ENCODE assay signal across 18 cellular contexts in genomic region chr10:110881247-110881646, GRCh38. TPM values are rescaled to one million over a fixed set of nuclear protein-coding genes. Genes with fewer than 3 reads are reported as not detected.
DNase-seq lines count a peak whose midpoint lies in the region; ATAC-seq and TF ChIP-seq lines count a peak whose summit lies in the region.
"Had no signal": no experiment of that assay in that cellular context is flagged by ENCODE, and none has a peak within 500 bp of the region (broad histone marks: within the 10 kb centered on the region; RNA-seq: fewer than 3 reads in every experiment).

No MANE protein-coding gene starts in this region.

- TF ChIP-seq CTCF in OCI-LY7 (conservative IDR thresholded peaks at IDR 0.05; ENCODE audit: low read length) (no peak), osteoblast (IDR thresholded peaks at IDR 0.05; ENCODE audit: extremely low read depth, low read depth, low read length) (no peak)

- CTCF ChIA-PET in OCI-LY7 (lab: Charles Lee; ENCODE audit: unreplicated experiment) = interaction anchor here (1.7 kb wide), 1 partner anchor 15 kb away, joined by 4 read pairs; no protein-coding TSS in a partner anchor

- intact Hi-C loops in OCI-LY7 (cut with micrococcal nuclease; ENCODE audit: unreplicated experiment) = no loop called here

- H3K9me3 Mint-ChIP-seq in CD4-positive, CD25-positive, alpha-beta regulatory T cell = no peaks in the 10 kb centered on the region
- H3K9me3 Mint-ChIP-seq in central memory CD8-positive, alpha-beta T cell = no peaks in the 10 kb centered on the region
- H3K9me3 Mint-ChIP-seq: activated T-helper 2 cell treated with anti-CD3 and anti-CD28 coated beads, Interferon-gamma antibody, Interleukin-2, Interleukin-4, amounts not matched to agents 10 μg/mL and 5 μg/mL and 100 μg/mL, durations not matched to agents 14 hours and 24 hours and 36 hours; stimulated activated naive B cell treated with anti-CD40 and anti-IgM and Interleukin-4, amounts not matched to agents 10 μg/mL and 1 μg/mL and 100 μg/mL, for 72 hours had no signal

- no peaks in the 10 kb centered on the region for H3K27me3 Mint-ChIP-seq in CD4-positive, CD25-positive, alpha-beta regulatory T cell
- no peaks in the 10 kb centered on the region for H3K27me3 Mint-ChIP-seq in central memory CD8-positive, alpha-beta T cell
- H3K27me3 Mint-ChIP-seq: stimulated activated naive B cell treated with anti-CD40 and anti-IgM and Interleukin-4, amounts not matched to agents 10 μg/mL and 1 μg/mL and 100 μg/mL, for 72 hours had no signal

- DNase-seq in CD4-positive, CD25-positive, alpha-beta regulatory T cell = no peak
- DNase-seq in OCI-LY7 (ENCODE audit: low spot score) = no peak
- DNase-seq in central memory CD8-positive, alpha-beta T cell (ENCODE audit: low spot score in 2 of 2) = no peak
- DNase-seq in osteoblast (ENCODE audit: insufficient read length, low spot score, missing footprints) = no peak
- no peak for DNase-seq in UCSD-AML1 (lab: John Stamatoyannopoulos, UW; ENCODE audit: unreplicated experiment)
- no peak for DNase-seq in ecto neural progenitor cell (ENCODE audit: low spot score)
- no peak for DNase-seq in NCI-H524 treated with DMSO at 0.1 percent for 48 hours (lab: John Stamatoyannopoulos, UW)
- DNase-seq in AG08396 (ENCODE audit: low spot score) = no peak
- DNase-seq: Caco-2; EL; left lung; NCI-H1436; NCI-H226; stimulated activated naive B cell treated with anti-CD40 and anti-IgM and Interleukin-4, amounts not matched to agents 10 μg/mL and 1 μg/mL and 100 μg/mL, for 72 hours; SW 1271 had no signal

- H3K79me2 ChIP-seq in OCI-LY7 (ENCODE audit: insufficient read depth, low read depth, low read length) = peaks cover 23% of the 10 kb centered on the region; the same call in 1 of the 2 replicates
- H3K79me2 ChIP-seq in osteoblast (ENCODE audit: insufficient read depth, low read length) = peaks cover 40% of the 10 kb centered on the region

- H3K4me1 ChIP-seq in CD4-positive, CD25-positive, alpha-beta regulatory T cell (ENCODE audit: control insufficient read depth, insufficient read depth, low read length, poor library complexity, severe bottlenecking) = peaks cover 39% of the 10 kb centered on the region
- H3K4me1 ChIP-seq in OCI-LY7 (ENCODE audit: insufficient read depth, low read length, poor library complexity, severe bottlenecking) (peaks cover 22% of the 10 kb centered on the region), osteoblast (ENCODE audit: insufficient read depth, low read length) (peaks cover 23% of the 10 kb centered on the region)

- H3K4me3 ChIP-seq in CD4-positive, CD25-positive, alpha-beta regulatory T cell (ENCODE audit: low read depth, low read length) = no peak overlapping the region
- H3K4me3 ChIP-seq in OCI-LY7 (ENCODE audit: low read depth, low read length, poor library complexity, severe bottlenecking) (no peak overlapping the region), osteoblast (ENCODE audit: insufficient read depth, low read length) (peak overlapping the region; percentile 44)
- H3K4me3 ChIP-seq: coronary artery, left lung, vagina had no signal

- POLR2A ChIA-PET in OCI-LY7 (lab: Charles Lee) = interaction anchor here (0.6 to 2.4 kb wide), 4 partner anchors 12 to 28 kb away, joined by 3 to 12 read pairs (median 6); no protein-coding TSS in a partner anchor

- 0 out of 2 replicates have a peak, but pooled peaks cover 4% of the 10 kb centered on the region for H4K20me1 ChIP-seq in OCI-LY7 (ENCODE audit: insufficient read depth, low read length)
- no peaks in the 10 kb centered on the region for H4K20me1 ChIP-seq in osteoblast (ENCODE audit: insufficient read depth, low read length)

- ATAC-seq in CD4-positive, CD25-positive, alpha-beta regulatory T cell (ENCODE audit: low read depth in 2 of 2) = no peak
- ATAC-seq in central memory CD8-positive, alpha-beta T cell (replicated peaks; ENCODE audit: extremely low read depth, poor library complexity, severe bottlenecking) = no peak
- ATAC-seq: left lung; stimulated activated naive B cell treated with anti-CD40 and anti-IgM and Interleukin-4, amounts not matched to agents 10 μg/mL and 1 μg/mL and 100 μg/mL, for 72 hours had no signal

- peak overlapping the region in 2 of 3 donors; percentile 37 to 72 for H3K27ac Mint-ChIP-seq in CD4-positive, CD25-positive, alpha-beta regulatory T cell
- peak overlapping the region; percentile 50 for H3K27ac Mint-ChIP-seq in central memory CD8-positive, alpha-beta T cell (ENCODE audit: low read depth)
- H3K27ac Mint-ChIP-seq: activated T-helper 2 cell treated with anti-CD3 and anti-CD28 coated beads, Interferon-gamma antibody, Interleukin-2, Interleukin-4, amounts not matched to agents 10 μg/mL and 5 μg/mL and 100 μg/mL, durations not matched to agents 14 hours and 24 hours and 36 hours; stimulated activated naive B cell treated with anti-CD40 and anti-IgM and Interleukin-4, amounts not matched to agents 10 μg/mL and 1 μg/mL and 100 μg/mL, for 72 hours had no signal

- peaks cover 79% of the 10 kb centered on the region for H3K36me3 ChIP-seq in CD4-positive, CD25-positive, alpha-beta regulatory T cell (ENCODE audit: control insufficient read depth, insufficient read depth, low read length)
- H3K36me3 ChIP-seq in OCI-LY7 (ENCODE audit: insufficient read depth, low read length) (peaks cover 86% of the 10 kb centered on the region), osteoblast (ENCODE audit: insufficient read depth, low read length) (peaks cover 22% of the 10 kb centered on the region)

- no peak overlapping the region for H2AFZ ChIP-seq in OCI-LY7 (ENCODE audit: low read length)
- no peak overlapping the region for H2AFZ ChIP-seq in osteoblast (ENCODE audit: low read length)

- no peaks in the 10 kb centered on the region for H3K9me2 ChIP-seq in OCI-LY7 (ENCODE audit: insufficient read depth, low read length)

- H3K9me3 ChIP-seq in CD4-positive, CD25-positive, alpha-beta regulatory T cell (ENCODE audit: control insufficient read depth in 2 of 2, low read length in 2 of 2) = no peaks in the 10 kb centered on the region
- H3K9me3 ChIP-seq in OCI-LY7 (ENCODE audit: low read length) (peaks cover 3% of the 10 kb centered on the region; the same call in 1 of the 2 replicates), osteoblast (ENCODE audit: low read depth, low read length) (no peaks in the 10 kb centered on the region)
- H3K9me3 ChIP-seq: Caco-2, left lung, vagina had no signal

- H3K4me2 ChIP-seq in OCI-LY7 (ENCODE audit: low read length) (peak overlapping the region; percentile 61), osteoblast (ENCODE audit: insufficient read depth, low read length) (peak overlapping the region; percentile 68)

- no peak overlapping the region for H3K27ac ChIP-seq in CD4-positive, CD25-positive, alpha-beta regulatory T cell (ENCODE audit: insufficient read depth, low read length, poor library complexity, severe bottlenecking)
- H3K27ac ChIP-seq in OCI-LY7 (ENCODE audit: low read depth, low read length, poor library complexity, severe bottlenecking) = no peak overlapping the region
- peak overlapping the region; percentile 63 for H3K27ac ChIP-seq in osteoblast (ENCODE audit: low read depth, low read length)
- H3K27ac ChIP-seq: left lung, vagina had no signal

- no TSS peak for BruUV-seq in OCI-LY7 (replicated peaks; lab: Mats Ljungman, UMichigan)

- H3K4me1 Mint-ChIP-seq in CD4-positive, CD25-positive, alpha-beta regulatory T cell = peaks cover 43 to 80% (median 54%) of the 10 kb centered on the region in 4 donors
- H3K4me1 Mint-ChIP-seq in central memory CD8-positive, alpha-beta T cell = peaks cover 73% of the 10 kb centered on the region

- peaks cover 52% of the 10 kb centered on the region for H3K36me3 Mint-ChIP-seq in CD4-positive, CD25-positive, alpha-beta regulatory T cell
- H3K36me3 Mint-ChIP-seq in central memory CD8-positive, alpha-beta T cell (ENCODE audit: insufficient read depth) = peaks cover 56% of the 10 kb centered on the region

- no peaks in the 10 kb centered on the region for H3K27me3 ChIP-seq in CD4-positive, CD25-positive, alpha-beta regulatory T cell (ENCODE audit: control insufficient read depth, insufficient read depth, low read length)
- H3K27me3 ChIP-seq in osteoblast (ENCODE audit: insufficient read depth, low read length) = no peaks in the 10 kb centered on the region
- H3K27me3 ChIP-seq: left lung, vagina had no signal

- H3K4me3 Mint-ChIP-seq in CD4-positive, CD25-positive, alpha-beta regulatory T cell = peak overlapping the region in 3 of 4 donors; percentile 2 to 45 (median 44)
- peak overlapping the region; percentile 68 for H3K4me3 Mint-ChIP-seq in central memory CD8-positive, alpha-beta T cell
- H3K4me3 Mint-ChIP-seq: stimulated activated naive B cell treated with anti-CD40 and anti-IgM and Interleukin-4, amounts not matched to agents 10 μg/mL and 1 μg/mL and 100 μg/mL, for 72 hours had no signal

RNA-seq across cellular contexts. Expression of gene PDCD4, which starts 9.5 kb away (rescaled TPM):
- total RNA-seq in CD4-positive, CD25-positive, alpha-beta regulatory T cell = 213 TPM
- 100 to 1,000 TPM; 167 to 224 (median 195) TPM for polyA plus RNA-seq in CD4-positive, CD25-positive, alpha-beta regulatory T cell
- 59.0 and 70.6 TPM in 2 replicates for total RNA-seq in OCI-LY7 (2014; rRNA removed; shearing (Covaris generic))
- 116 and 131 TPM in 2 replicates for total RNA-seq in OCI-LY7 (2022)
- total RNA-seq in osteoblast = 63.1 and 73.8 TPM in 2 replicates

RNA-seq across cellular contexts. Expression of gene BBIP1, which starts 37.7 kb away (rescaled TPM):
- 42.3 TPM for total RNA-seq in CD4-positive, CD25-positive, alpha-beta regulatory T cell
- 10 to 100 TPM; 34.1 to 39.8 (median 36.8) TPM for polyA plus RNA-seq in CD4-positive, CD25-positive, alpha-beta regulatory T cell
- 8.9 and 34.4 TPM in 2 replicates for total RNA-seq in OCI-LY7 (2014; rRNA removed; shearing (Covaris generic))
- total RNA-seq in OCI-LY7 (2022) (32.4 and 34.8 TPM in 2 replicates), osteoblast (31.2 and 32.2 TPM in 2 replicates)

RNA-seq across cellular contexts. Expression of gene SHOC2, which starts 38.2 kb away (rescaled TPM):
- 91.3 TPM for total RNA-seq in CD4-positive, CD25-positive, alpha-beta regulatory T cell
- polyA plus RNA-seq in CD4-positive, CD25-positive, alpha-beta regulatory T cell = 10 to 100 TPM; 62.1 to 68.0 (median 64.1) TPM
- 46.7 and 54.1 TPM in 2 replicates for total RNA-seq in OCI-LY7 (2014; rRNA removed; shearing (Covaris generic))
- 92.2 and 109 TPM in 2 replicates for total RNA-seq in OCI-LY7 (2022)
- 69.0 and 73.8 TPM in 2 replicates for total RNA-seq in osteoblast
